ENCODE assay signal across 36 cellular contexts in the genomic region with DNA sequence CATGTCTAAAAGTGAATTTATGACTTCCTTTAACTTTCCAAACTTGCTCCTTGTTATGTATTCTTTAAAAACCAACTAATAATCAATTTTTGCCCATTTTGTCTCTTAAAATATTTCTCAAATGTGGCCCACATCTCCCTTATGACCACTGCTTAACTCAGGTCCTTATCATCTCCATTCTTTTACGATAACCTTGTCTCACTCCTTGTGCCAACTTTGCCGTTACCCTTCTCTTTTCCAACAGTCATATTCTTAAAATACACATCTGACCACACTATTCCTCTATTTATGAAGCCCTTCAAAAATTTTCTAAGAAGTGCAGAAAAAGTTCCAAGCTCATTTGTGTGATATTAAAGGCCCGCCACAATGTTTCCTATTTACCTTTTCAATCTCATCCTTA. TPM values are rescaled to one million over a fixed set of nuclear protein-coding genes. Genes with fewer than 3 reads are reported as not detected.
"Had no signal": no experiment of that assay in that cellular context is flagged by ENCODE, and none has a peak within 500 bp of the region (broad histone marks: within the 10 kb centered on the region; RNA-seq: fewer than 3 reads in every experiment).

No MANE protein-coding gene starts in this region.

- H3K36me3 ChIP-seq: ascending aorta, cardiac muscle cell had no signal

- H3K27me3 Mint-ChIP-seq: activated B cell treated with CpG ODN at 0.5 μM for 24 hours; activated CD4-positive, alpha-beta T cell treated with anti-CD3 and anti-CD28 coated beads, Interleukin-2, amount 10 ng/mL, durations not matched to agents 24 days and 14 days; activated CD8-positive, alpha-beta memory T cell treated with anti-CD3 and anti-CD28 coated beads, Interleukin-2, amount 10 ng/mL, durations not matched to agents 7 days and 5 days; activated naive CD4-positive, alpha-beta T cell treated with anti-CD3 and anti-CD28 coated beads, Interleukin-2, amount 10 ng/mL, durations not matched to agents 7 days and 5 days; activated naive CD8-positive, alpha-beta T cell treated with anti-CD3 and anti-CD28 coated beads, Interleukin-2, amount 10 ng/mL, durations not matched to agents 7 days and 5 days; activated naive CD8-positive, alpha-beta T cell treated with anti-CD3 and anti-CD28 coated beads, Interleukin-2, amount 50 U/mL, for 24 hours; activated T-cell treated with anti-CD3 and anti-CD28 coated beads, Interleukin-2, amount 50 U/mL, for 24 hours; brain had no signal

- ATAC-seq: activated CD8-positive, alpha-beta memory T cell treated with anti-CD3 and anti-CD28 coated beads, Interleukin-2, amount 10 ng/mL, durations not matched to agents 7 days and 5 days; activated CD8-positive, alpha-beta T cell treated with anti-CD3 and anti-CD28 coated beads, Interleukin-2, amount 10 ng/mL, durations not matched to agents 7 days and 5 days; activated naive CD8-positive, alpha-beta T cell treated with anti-CD3 and anti-CD28 coated beads, Interleukin-2, amount 50 U/mL, for 24 hours had no signal

- H3K27ac ChIP-seq: ascending aorta, cardiac muscle cell, VCaP had no signal

- DNase-seq: activated B cell treated with CpG ODN at 0.5 μM for 24 hours; activated CD4-positive, alpha-beta memory T cell treated with anti-CD3 and anti-CD28 coated beads for 36 hours; activated CD4-positive, alpha-beta T cell treated with anti-CD3 and anti-CD28 coated beads for 4 hours; activated CD4-positive, alpha-beta T cell treated with anti-CD3 and anti-CD28 coated beads, Interleukin-2, amount 10 ng/mL, durations not matched to agents 24 days and 14 days; activated CD4-positive, alpha-beta T cell treated with anti-CD3 and anti-CD28 coated beads, Interleukin-2, amount 50 U/mL, for 1 hour; activated CD4-positive, alpha-beta T cell treated with anti-CD3 and anti-CD28 coated beads, Interleukin-2, amount 50 U/mL, for 4 hours; activated CD4-positive, CD25-positive, alpha-beta regulatory T cell treated with anti-CD3 and anti-CD28 coated beads, Interleukin-2, amount 50 U/mL, for 72 hours; activated CD8-positive, alpha-beta memory T cell treated with anti-CD3 and anti-CD28 coated beads for 24 hours; activated CD8-positive, alpha-beta memory T cell treated with anti-CD3 and anti-CD28 coated beads, Interleukin-2, amount 10 ng/mL, durations not matched to agents 7 days and 5 days; activated CD8-positive, alpha-beta memory T cell treated with anti-CD3 and anti-CD28 coated beads, Interleukin-2, amount 50 U/mL, for 48 hours; activated CD8-positive, alpha-beta T cell treated with anti-CD3 and anti-CD28 coated beads, Interleukin-2, amount 10 ng/mL, durations not matched to agents 7 days and 5 days; activated effector memory CD4-positive, alpha-beta T cell treated with Interleukin-2 at 50 U/mL for 16 hours; activated gamma-delta T cell; activated naive CD4-positive, alpha-beta T cell treated with anti-CD3 and anti-CD28 coated beads, Interleukin-2, amount 10 ng/mL, durations not matched to agents 7 days and 5 days; activated naive CD4-positive, alpha-beta T cell treated with Interleukin-2 at 50 U/mL for 16 hours; activated naive CD8-positive, alpha-beta T cell treated with anti-CD3 and anti-CD28 coated beads, Interleukin-2, amount 10 ng/mL, durations not matched to agents 7 days and 5 days; activated naive CD8-positive, alpha-beta T cell treated with anti-CD3 and anti-CD28 coated beads, Interleukin-2, amount 50 U/mL, for 24 hours; activated T-cell treated with anti-CD3 and anti-CD28 coated beads, Interleukin-2, amount 50 U/mL, for 24 hours; activated T-cell treated with anti-CD3 and anti-CD28 coated beads, Interleukin-2, amount 50 U/mL, for 48 hours; amygdala; anterior cingulate cortex; caudate nucleus; SW 1271; T-helper 1 cell; T-helper 2 cell; T-helper 9 cell had no signal

- H3K4me1 ChIP-seq: ascending aorta had no signal

- H3K36me3 Mint-ChIP-seq: activated CD4-positive, alpha-beta memory T cell treated with anti-CD3 and anti-CD28 coated beads for 36 hours; activated CD8-positive, alpha-beta memory T cell treated with anti-CD3 and anti-CD28 coated beads, Interleukin-2, amount 10 ng/mL, durations not matched to agents 7 days and 5 days; activated naive CD4-positive, alpha-beta T cell treated with anti-CD3 and anti-CD28 coated beads, Interleukin-2, amount 10 ng/mL, durations not matched to agents 7 days and 5 days; activated naive CD4-positive, alpha-beta T cell treated with anti-CD3 and anti-CD28 coated beads, Interleukin-2, amount 50 U/mL, for 24 hours; activated naive CD8-positive, alpha-beta T cell; activated naive CD8-positive, alpha-beta T cell treated with anti-CD3 and anti-CD28 coated beads, Interleukin-2, amount 10 ng/mL, durations not matched to agents 7 days and 5 days; brain had no signal

- H3K9me3 ChIP-seq: ascending aorta had no signal

- H3K4me1 Mint-ChIP-seq: activated B cell treated with CpG ODN at 0.5 μM for 24 hours; activated CD4-positive, alpha-beta T cell treated with anti-CD3 and anti-CD28 coated beads, Interleukin-2, amount 10 ng/mL, durations not matched to agents 24 days and 14 days; activated CD8-positive, alpha-beta memory T cell treated with anti-CD3 and anti-CD28 coated beads, Interleukin-2, amount 10 ng/mL, durations not matched to agents 7 days and 5 days; activated naive CD4-positive, alpha-beta T cell treated with anti-CD3 and anti-CD28 coated beads, Interleukin-2, amount 10 ng/mL, durations not matched to agents 7 days and 5 days; activated naive CD4-positive, alpha-beta T cell treated with anti-CD3 and anti-CD28 coated beads, Interleukin-2, amount 50 U/mL, for 24 hours; activated naive CD8-positive, alpha-beta T cell treated with anti-CD3 and anti-CD28 coated beads, Interleukin-2, amount 10 ng/mL, durations not matched to agents 7 days and 5 days; activated naive CD8-positive, alpha-beta T cell treated with anti-CD3 and anti-CD28 coated beads, Interleukin-2, amount 50 U/mL, for 24 hours; brain; central memory CD8-positive, alpha-beta T cell had no signal

- H3K9me3 Mint-ChIP-seq: activated B cell treated with CpG ODN at 0.5 μM for 24 hours; activated CD4-positive, alpha-beta memory T cell treated with anti-CD3 and anti-CD28 coated beads for 36 hours; activated CD4-positive, alpha-beta T cell treated with anti-CD3 and anti-CD28 coated beads, Interleukin-2, amount 10 ng/mL, durations not matched to agents 24 days and 14 days; activated naive CD4-positive, alpha-beta T cell treated with anti-CD3 and anti-CD28 coated beads, Interleukin-2, amount 10 ng/mL, durations not matched to agents 7 days and 5 days; activated naive CD4-positive, alpha-beta T cell treated with anti-CD3 and anti-CD28 coated beads, Interleukin-2, amount 50 U/mL, for 24 hours; activated naive CD8-positive, alpha-beta T cell treated with anti-CD3 and anti-CD28 coated beads, Interleukin-2, amount 10 ng/mL, durations not matched to agents 7 days and 5 days; activated naive CD8-positive, alpha-beta T cell treated with anti-CD3 and anti-CD28 coated beads, Interleukin-2, amount 50 U/mL, for 24 hours; activated T-cell treated with anti-CD3 and anti-CD28 coated beads, Interleukin-2, amount 50 U/mL, for 24 hours; activated T-helper 2 cell treated with anti-CD3 and anti-CD28 coated beads, Interferon-gamma antibody, Interleukin-2, Interleukin-4, amounts not matched to agents 10 μg/mL and 5 μg/mL and 100 μg/mL, durations not matched to agents 14 hours and 24 hours and 36 hours; T-helper 1 cell treated with Interleukin-12 subunit alpha and Interleukin-12 subunit beta and Interleukin-4 antibody, amounts not matched to agents 30 μg/mL and 1 μg/mL, for 36 hours; T-helper 2 cell treated with Interferon-gamma antibody and Interleukin-4, amounts not matched to agents 5 μg/mL and 100 μg/mL, for 36 hours had no signal

- H3K27me3 ChIP-seq: ascending aorta, cardiac muscle cell had no signal

- H3K27ac Mint-ChIP-seq: activated B cell treated with CpG ODN at 0.5 μM for 24 hours; activated CD4-positive, alpha-beta memory T cell treated with anti-CD3 and anti-CD28 coated beads for 36 hours; activated CD4-positive, alpha-beta T cell treated with anti-CD3 and anti-CD28 coated beads, Interleukin-2, amount 10 ng/mL, durations not matched to agents 24 days and 14 days; activated CD8-positive, alpha-beta memory T cell treated with anti-CD3 and anti-CD28 coated beads, Interleukin-2, amount 10 ng/mL, durations not matched to agents 7 days and 5 days; activated CD8-positive, alpha-beta T cell treated with anti-CD3 and anti-CD28 coated beads, Interleukin-2, amount 10 ng/mL, durations not matched to agents 7 days and 5 days; activated naive CD4-positive, alpha-beta T cell treated with anti-CD3 and anti-CD28 coated beads, Interleukin-2, amount 10 ng/mL, durations not matched to agents 7 days and 5 days; activated naive CD4-positive, alpha-beta T cell treated with anti-CD3 and anti-CD28 coated beads, Interleukin-2, amount 50 U/mL, for 24 hours; activated naive CD8-positive, alpha-beta T cell; activated naive CD8-positive, alpha-beta T cell treated with anti-CD3 and anti-CD28 coated beads, Interleukin-2, amount 10 ng/mL, durations not matched to agents 7 days and 5 days; activated naive CD8-positive, alpha-beta T cell treated with anti-CD3 and anti-CD28 coated beads, Interleukin-2, amount 50 U/mL, for 24 hours; activated T-cell treated with anti-CD3 and anti-CD28 coated beads, Interleukin-2, amount 50 U/mL, for 24 hours; activated T-helper 2 cell treated with anti-CD3 and anti-CD28 coated beads, Interferon-gamma antibody, Interleukin-2, Interleukin-4, amounts not matched to agents 10 μg/mL and 5 μg/mL and 100 μg/mL, durations not matched to agents 14 hours and 24 hours and 36 hours; brain; T-helper 1 cell treated with Interleukin-12 subunit alpha and Interleukin-12 subunit beta and Interleukin-4 antibody, amounts not matched to agents 30 μg/mL and 1 μg/mL, for 36 hours; T-helper 2 cell treated with Interferon-gamma antibody and Interleukin-4, amounts not matched to agents 5 μg/mL and 100 μg/mL, for 36 hours had no signal

- H3K4me3 Mint-ChIP-seq: activated B cell treated with CpG ODN at 0.5 μM for 24 hours; activated CD4-positive, alpha-beta memory T cell treated with anti-CD3 and anti-CD28 coated beads for 36 hours; activated CD4-positive, alpha-beta T cell treated with anti-CD3 and anti-CD28 coated beads, Interleukin-2, amount 10 ng/mL, durations not matched to agents 24 days and 14 days; activated CD8-positive, alpha-beta memory T cell treated with anti-CD3 and anti-CD28 coated beads, Interleukin-2, amount 10 ng/mL, durations not matched to agents 7 days and 5 days; activated CD8-positive, alpha-beta T cell treated with anti-CD3 and anti-CD28 coated beads, Interleukin-2, amount 10 ng/mL, durations not matched to agents 7 days and 5 days; activated naive CD4-positive, alpha-beta T cell treated with anti-CD3 and anti-CD28 coated beads, Interleukin-2, amount 10 ng/mL, durations not matched to agents 7 days and 5 days; activated naive CD4-positive, alpha-beta T cell treated with anti-CD3 and anti-CD28 coated beads, Interleukin-2, amount 50 U/mL, for 24 hours; activated naive CD8-positive, alpha-beta T cell; activated naive CD8-positive, alpha-beta T cell treated with anti-CD3 and anti-CD28 coated beads, Interleukin-2, amount 10 ng/mL, durations not matched to agents 7 days and 5 days; activated naive CD8-positive, alpha-beta T cell treated with anti-CD3 and anti-CD28 coated beads, Interleukin-2, amount 50 U/mL, for 24 hours; activated T-cell treated with anti-CD3 and anti-CD28 coated beads, Interleukin-2, amount 50 U/mL, for 24 hours; brain; central memory CD8-positive, alpha-beta T cell; T-helper 1 cell treated with Interleukin-12 subunit alpha and Interleukin-12 subunit beta and Interleukin-4 antibody, amounts not matched to agents 30 μg/mL and 1 μg/mL, for 36 hours; T-helper 2 cell treated with Interferon-gamma antibody and Interleukin-4, amounts not matched to agents 5 μg/mL and 100 μg/mL, for 36 hours had no signal

- H3K4me3 ChIP-seq: ascending aorta, cardiac muscle cell had no signal

RNA-seq across cellular contexts. Expression of gene PPP1R1C, which starts 47.8 kb away (rescaled TPM):
- total RNA-seq: activated B cell treated with CpG ODN at 0.5 μM for 24 hours; activated CD4-positive, alpha-beta memory T cell treated with anti-CD3 and anti-CD28 coated beads for 36 hours; activated CD4-positive, alpha-beta T cell treated with anti-CD3 and anti-CD28 coated beads, Interleukin-2, amount 10 ng/mL, durations not matched to agents 24 days and 14 days; activated CD8-positive, alpha-beta memory T cell treated with anti-CD3 and anti-CD28 coated beads, Interleukin-2, amount 10 ng/mL, durations not matched to agents 7 days and 5 days; activated CD8-positive, alpha-beta T cell treated with anti-CD3 and anti-CD28 coated beads, Interleukin-2, amount 10 ng/mL, durations not matched to agents 7 days and 5 days; activated naive CD8-positive, alpha-beta T cell treated with anti-CD3 and anti-CD28 coated beads, Interleukin-2, amount 10 ng/mL, durations not matched to agents 7 days and 5 days; activated T-helper 2 cell treated with anti-CD3 and anti-CD28 coated beads, Interferon-gamma antibody, Interleukin-2, Interleukin-4, amounts not matched to agents 10 μg/mL and 5 μg/mL and 100 μg/mL, durations not matched to agents 14 hours and 24 hours and 36 hours; ascending aorta had no signal
